Comparison of ENCODE assay signal across 1 cellular context in genomic region chr11:73662445-73663157, GRCh38.
A peak's percentile ranks its signal among the peaks of the same experiment; 100 is the strongest.
TF ChIP-seq lines count a peak whose summit lies in the region.

No MANE protein-coding gene starts in this region.

TF ChIP-seq in K562, 482 proteins besides CTCF, POLR2A, EP300 and RAD21 (continued from another document):
- TF ChIP-seq, protein P1, sequence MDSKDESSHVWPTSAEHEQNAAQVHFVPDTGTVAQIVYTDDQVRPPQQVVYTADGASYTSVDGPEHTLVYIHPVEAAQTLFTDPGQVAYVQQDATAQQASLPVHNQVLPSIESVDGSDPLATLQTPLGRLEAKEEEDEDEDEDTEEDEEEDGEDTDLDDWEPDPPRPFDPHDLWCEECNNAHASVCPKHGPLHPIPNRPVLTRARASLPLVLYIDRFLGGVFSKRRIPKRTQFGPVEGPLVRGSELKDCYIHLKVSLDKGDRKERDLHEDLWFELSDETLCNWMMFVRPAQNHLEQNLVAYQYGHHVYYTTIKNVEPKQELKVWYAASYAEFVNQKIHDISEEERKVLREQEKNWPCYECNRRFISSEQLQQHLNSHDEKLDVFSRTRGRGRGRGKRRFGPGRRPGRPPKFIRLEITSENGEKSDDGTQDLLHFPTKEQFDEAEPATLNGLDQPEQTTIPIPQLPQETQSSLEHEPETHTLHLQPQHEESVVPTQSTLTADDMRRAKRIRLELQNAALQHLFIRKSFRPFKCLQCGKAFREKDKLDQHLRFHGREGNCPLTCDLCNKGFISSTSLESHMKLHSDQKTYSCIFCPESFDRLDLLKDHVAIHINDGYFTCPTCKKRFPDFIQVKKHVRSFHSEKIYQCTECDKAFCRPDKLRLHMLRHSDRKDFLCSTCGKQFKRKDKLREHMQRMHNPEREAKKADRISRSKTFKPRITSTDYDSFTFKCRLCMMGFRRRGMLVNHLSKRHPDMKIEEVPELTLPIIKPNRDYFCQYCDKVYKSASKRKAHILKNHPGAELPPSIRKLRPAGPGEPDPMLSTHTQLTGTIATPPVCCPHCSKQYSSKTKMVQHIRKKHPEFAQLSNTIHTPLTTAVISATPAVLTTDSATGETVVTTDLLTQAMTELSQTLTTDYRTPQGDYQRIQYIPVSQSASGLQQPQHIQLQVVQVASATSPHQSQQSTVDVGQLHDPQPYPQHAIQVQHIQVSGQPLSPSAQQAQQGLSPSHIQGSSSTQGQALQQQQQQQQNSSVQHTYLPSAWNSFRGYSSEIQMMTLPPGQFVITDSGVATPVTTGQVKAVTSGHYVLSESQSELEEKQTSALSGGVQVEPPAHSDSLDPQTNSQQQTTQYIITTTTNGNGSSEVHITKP (IDR thresholded peaks at IDR 0.05; ENCODE audit: partially characterized antibody) = no peak
- peak; percentile 44; the same call in 1 of the 2 replicates for TF ChIP-seq MAFK (IDR thresholded peaks at IDR 0.05; ENCODE audit: low read length)
- TF ChIP-seq TCFL5 (CRISPR knock-in tag; conservative IDR thresholded peaks at IDR 0.05) = no peak
- TF ChIP-seq BMI1 (IDR thresholded peaks at IDR 0.05; ENCODE audit: low read length) = no peak
